21 cellular contexts compared by ENCODE assay signal in the genomic region with DNA sequence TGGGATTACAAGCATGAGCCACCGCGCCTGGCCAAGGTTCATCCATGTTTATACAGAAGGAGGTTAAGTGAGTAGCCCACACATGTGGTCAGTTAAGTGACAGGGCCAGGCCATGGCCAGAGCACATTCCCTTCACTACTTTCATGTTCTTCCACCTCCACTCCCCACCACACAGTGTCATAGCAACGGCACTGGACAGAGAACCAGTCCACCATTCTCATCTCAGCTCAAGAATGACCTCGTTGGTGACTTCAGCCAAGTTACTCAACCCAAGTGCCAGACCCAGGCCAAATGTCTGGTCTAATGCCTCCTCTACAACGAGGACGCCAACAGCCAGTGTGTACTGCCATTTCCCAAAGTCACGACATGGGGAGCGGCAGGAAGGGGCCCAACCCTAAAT.
DNase-seq lines count a peak whose midpoint lies in the region; ATAC-seq, FAIRE-seq and TF ChIP-seq lines count a peak whose summit lies in the region.
"Had no signal": no experiment of that assay in that cellular context is flagged by ENCODE, and none has a peak within 500 bp of the region (broad histone marks: within the 10 kb centered on the region; RNA-seq: fewer than 3 reads in every experiment).

No MANE protein-coding gene starts in this region.

- no peak for TF ChIP-seq EP300 in H1 (IDR thresholded peaks at IDR 0.05; ENCODE audit: borderline replicate concordance in 1 of 2, low read depth in 2 of 2, low read length in 2 of 2)

- no peak overlapping the region for H3K14ac ChIP-seq in H1 (ENCODE audit: insufficient read length)

- no peak overlapping the region for H3K18ac ChIP-seq in H1 (ENCODE audit: extremely low read depth, low read length)

- peak overlapping the region; percentile 45; the same call in 1 of the 2 replicates for H2BK12ac ChIP-seq in H1 (ENCODE audit: low read depth, low read length)

- H4K5ac ChIP-seq in H1 (ENCODE audit: insufficient read length, low read depth, low read length): no peak overlapping the region

- TF ChIP-seq POLR2A in H1 (IDR thresholded peaks at IDR 0.05; ENCODE audit: control extremely low read depth in 1 of 2, low read depth in 2 of 2, low read length in 2 of 2): no peak

- H3K56ac ChIP-seq in H1 (replicated peaks; ENCODE audit: insufficient read length, low read depth, low read length): no peak overlapping the region

- intact Hi-C loops in right cardiac atrium (cut with DNase I): no loop called here

- H3K27me3 ChIP-seq in right cardiac atrium (ENCODE audit: control insufficient read depth, insufficient read depth) (no peaks in the 10 kb centered on the region), right atrium auricular region (no peaks in the 10 kb centered on the region), H1 (replicated peaks in 1 of 4; ENCODE audit: control insufficient read depth in 3 of 4, extremely low read depth in 1 of 4, insufficient read depth in 3 of 4, low read length in 3 of 4) (no peaks in the 10 kb centered on the region), Karpas-422 (ENCODE audit: low read length) (no peaks in the 10 kb centered on the region)
- H3K27me3 ChIP-seq: Peyer's patch had no signal

- no peak overlapping the region for H3K4me3 Mint-ChIP-seq in nephron

- POLR2A ChIA-PET in H1 (lab: Charles Lee; ENCODE audit: partially characterized antibody): no interaction called here

- no peaks in the 10 kb centered on the region for H3K79me2 ChIP-seq in H1 (ENCODE audit: control insufficient read depth in 1 of 2, insufficient read depth in 2 of 2, low read length in 2 of 2)
- no peaks in the 10 kb centered on the region for H3K79me2 ChIP-seq in Karpas-422 (ENCODE audit: low read length)

- no peak overlapping the region for H2BK5ac ChIP-seq in H1 (ENCODE audit: low read depth, low read length)

- TF ChIP-seq RAD21 in H1 (IDR thresholded peaks at IDR 0.05 in 1 of 2, conservative IDR thresholded peaks at IDR 0.05 in 1 of 2; ENCODE audit: low read depth in 2 of 2, low read length in 2 of 2): no peak

- peak; percentile 14 to 31 for ATAC-seq in right cardiac atrium
- ATAC-seq: HepG2, Right ventricle myocardium inferior had no signal

- peak in 1 of 3 donors; percentile 19 for DNase-seq in right cardiac atrium
- no peak for DNase-seq in right atrium auricular region (ENCODE audit: low spot score)
- DNase-seq in H1 (ENCODE audit: low read depth in 1 of 2, low spot score in 2 of 2): no peak
- no peak for DNase-seq in DMS 273 (lab: John Stamatoyannopoulos, UW; ENCODE audit: unreplicated experiment)
- DNase-seq in NCI-H187 treated with DMSO at 0.1 percent for 48 hours (lab: John Stamatoyannopoulos, UW): no peak
- no peak for DNase-seq in Karpas-422
- DNase-seq in Kasumi-1 (lab: John Stamatoyannopoulos, UW): no peak
- DNase-seq: 8988T; HCEC 1CT; KG1; MM.1S; NCI-H1092 treated with DMSO at 0.1 percent for 48 hours; NCI-H146; NCI-H510A; NCI-H748 treated with DMSO at 0.1 percent for 48 hours; NK-92 treated with Interleukin-12 subunit alpha and Interleukin-12 subunit beta, amount 100 ng/mL, for 24 hours; Peyer's patch; SK-N-SH had no signal

- H3K36me3 Mint-ChIP-seq in nephron (ENCODE audit: low read depth): no peaks in the 10 kb centered on the region

- no peak overlapping the region for H3K4ac ChIP-seq in H1 (replicated peaks; ENCODE audit: insufficient read length, low read depth, low read length)

- no peak overlapping the region for H4K8ac ChIP-seq in H1 (ENCODE audit: extremely low read depth, insufficient read depth, low read length)

- H3K9me3 ChIP-seq in right cardiac atrium (ENCODE audit: control insufficient read depth, low read length): no peaks in the 10 kb centered on the region
- H3K9me3 ChIP-seq in right atrium auricular region: no peaks in the 10 kb centered on the region
- H3K9me3 ChIP-seq in H1 (ENCODE audit: insufficient read depth in 2 of 2, low read depth in 1 of 2, low read length in 1 of 2): no peaks in the 10 kb centered on the region
- H3K9me3 ChIP-seq in Karpas-422 (ENCODE audit: low read length): no peaks in the 10 kb centered on the region
- H3K9me3 ChIP-seq: Peyer's patch, SK-N-SH had no signal

- H3K9ac ChIP-seq in H1 (replicated peaks in 1 of 4; ENCODE audit: extremely low read depth in 1 of 4, low read depth in 3 of 4, low read length in 3 of 4) (no peak overlapping the region), Karpas-422 (ENCODE audit: low read length) (no peak overlapping the region)
- H3K9ac ChIP-seq: SK-N-SH had no signal

- no peaks in the 10 kb centered on the region for H3K79me1 ChIP-seq in H1 (ENCODE audit: low read depth, low read length)

- no peak overlapping the region for H3K23ac ChIP-seq in H1 (ENCODE audit: insufficient read length)

- no peaks in the 10 kb centered on the region for H3K4me1 ChIP-seq in right cardiac atrium (ENCODE audit: control insufficient read depth, insufficient read depth, low read length)
- no peaks in the 10 kb centered on the region for H3K4me1 ChIP-seq in right atrium auricular region
- H3K4me1 ChIP-seq in H1 (replicated peaks in 1 of 4; ENCODE audit: control insufficient read depth in 3 of 4, insufficient read depth in 4 of 4, low read length in 3 of 4): no peaks in the 10 kb centered on the region; a peak in 1 of 7 replicates
- no peaks in the 10 kb centered on the region for H3K4me1 ChIP-seq in Karpas-422 (ENCODE audit: low read length)
- H3K4me1 ChIP-seq: Peyer's patch had no signal

- H3K4me3 ChIP-seq in right cardiac atrium (ENCODE audit: low read length): no peak overlapping the region
- no peak overlapping the region for H3K4me3 ChIP-seq in right atrium auricular region
- H3K4me3 ChIP-seq in H1 (ENCODE audit: extremely low read depth in 1 of 4, insufficient read depth in 2 of 4, low read depth in 3 of 4, low read length in 4 of 4): no peak overlapping the region
- no peak overlapping the region for H3K4me3 ChIP-seq in Karpas-422 (ENCODE audit: low read length)
- H3K4me3 ChIP-seq: Peyer's patch had no signal

- no peaks in the 10 kb centered on the region for H3K27me3 Mint-ChIP-seq in nephron (ENCODE audit: low read depth)

- 0 out of 2 replicates have a peak overlapping the region, but pooled peaks have one; percentile 65 for H2BK20ac ChIP-seq in H1 (ENCODE audit: low read length)

- TF ChIP-seq CTCF in right atrium auricular region (IDR thresholded peaks at IDR 0.05) (no peak), H1 (IDR thresholded peaks at IDR 0.05; ENCODE audit: control extremely low read depth in 1 of 3, insufficient read depth in 1 of 3, low read depth in 1 of 3, low read length in 3 of 3) (no peak), nephron (IDR thresholded peaks at IDR 0.05; ENCODE audit: unreplicated experiment in 3 of 3) (no peak)

- no peak for FAIRE-seq in H1 (lab: Jason Lieb, UNC)
- FAIRE-seq: HepG2 had no signal

- H3K9me3 Mint-ChIP-seq in nephron: peaks cover 5% of the 10 kb centered on the region

- WGBS in right cardiac atrium: 72% methylated on average over 8 of the region's 8 CpGs
- WGBS in H1 (ENCODE audit: extremely low coverage in 1 of 2, insufficient coverage in 1 of 2, insufficient read length in 1 of 2, insufficient replicate concordance in 2 of 2, low coverage in 1 of 2, low lambda C conversion rate in 2 of 2, missing lambda C conversion rate in 1 of 2), 2 experiments: 92% methylated on average over 8 of the region's 8 CpGs; no CpG with 5 or more reads in 1 of the 2 experiments

- H3K4me1 Mint-ChIP-seq in nephron: peaks cover 12% of the 10 kb centered on the region

- H4K20me1 ChIP-seq in H1 (replicated peaks in 1 of 2; ENCODE audit: control insufficient read depth in 1 of 2, insufficient read depth in 2 of 2, low read length in 2 of 2) (no peaks in the 10 kb centered on the region), Karpas-422 (ENCODE audit: insufficient read depth, low read depth, low read length) (no peaks in the 10 kb centered on the region)

- H3K4me2 ChIP-seq in H1 (ENCODE audit: insufficient read depth in 1 of 2, low read depth in 2 of 2, low read length in 2 of 2): no peak overlapping the region
- H3K4me2 ChIP-seq in Karpas-422 (ENCODE audit: low read depth, low read length, poor library complexity, severe bottlenecking): no peak overlapping the region
- H3K4me2 ChIP-seq: SK-N-SH had no signal

- H3K23me2 ChIP-seq in H1 (ENCODE audit: low read depth, low read length): no peaks in the 10 kb centered on the region

- no peak overlapping the region for H2BK120ac ChIP-seq in H1 (replicated peaks; ENCODE audit: low read depth, low read length)

- H2AK5ac ChIP-seq in H1 (ENCODE audit: low read depth, low read length): 0 out of 2 replicates have a peak overlapping the region, but pooled peaks have one; percentile 39

- H3K27ac ChIP-seq in right cardiac atrium (ENCODE audit: low read length) (no peak overlapping the region), right atrium auricular region (no peak overlapping the region), H1 (ENCODE audit: low read depth, low read length) (no peak overlapping the region), Karpas-422 (ENCODE audit: low read length) (no peak overlapping the region)
- H3K27ac ChIP-seq: Peyer's patch had no signal

- H2AFZ ChIP-seq in H1 (ENCODE audit: low read length) (no peak overlapping the region), Karpas-422 (ENCODE audit: low read length) (no peak overlapping the region)

- H3K36me3 ChIP-seq in right atrium auricular region (no peaks in the 10 kb centered on the region), H1 (ENCODE audit: control insufficient read depth in 2 of 4, insufficient read depth in 4 of 4, low read length in 3 of 4) (no peaks in the 10 kb centered on the region), Karpas-422 (ENCODE audit: insufficient read depth, low read length) (no peaks in the 10 kb centered on the region)
- H3K36me3 ChIP-seq: Peyer's patch had no signal

- H3K27ac Mint-ChIP-seq in nephron: peak overlapping the region; percentile 55 to 74 (median 62)

- peak overlapping the region; percentile 5 for H4K91ac ChIP-seq in H1 (replicated peaks; ENCODE audit: insufficient read length, low read length)

- H2BK15ac ChIP-seq in H1 (ENCODE audit: low read length): 0 out of 2 replicates have a peak overlapping the region, but pooled peaks have one; percentile 23

- no peaks in the 10 kb centered on the region for H3K9me2 ChIP-seq in Karpas-422 (replicated peaks; ENCODE audit: insufficient read depth, low read length)
- H3K9me2 ChIP-seq: SK-N-SH had no signal

- CTCF ChIA-PET in H1 (lab: Charles Lee; ENCODE audit: partially characterized antibody): no interaction called here

TF ChIP-seq in H1, 55 proteins besides CTCF, POLR2A, EP300 and RAD21 (continues in another document):
- TF ChIP-seq JUN (IDR thresholded peaks at IDR 0.05; ENCODE audit: low read depth, low read length) (no peak), ASH2L (IDR thresholded peaks at IDR 0.05; ENCODE audit: low read length) (no peak), BCL11A (IDR thresholded peaks at IDR 0.05; ENCODE audit: low read depth in 2 of 2, low read length in 2 of 2) (no peak), CBX8 (IDR thresholded peaks at IDR 0.05; ENCODE audit: borderline replicate concordance, low read depth, low read length) (no peak), RFX5 (IDR thresholded peaks at IDR 0.05; ENCODE audit: borderline replicate concordance, low read depth, low read length) (no peak), SUZ12 (IDR thresholded peaks at IDR 0.05; ENCODE audit: low read length) (no peak), FOSL1 (IDR thresholded peaks at IDR 0.05; ENCODE audit: insufficient read depth, low read depth, low read length) (no peak), BRCA1 (IDR thresholded peaks at IDR 0.05; ENCODE audit: low read depth, low read length) (no peak)
